In genomic region chr6:6610031-6610591, GRCh38 we compare ENCODE assay signal across 1 cellular context.
TF ChIP-seq lines count a peak whose summit lies in the region.

No MANE protein-coding gene starts in this region.

TF ChIP-seq in GM12878, 131 proteins besides CTCF, POLR2A, EP300 and RAD21 (continued from another document):
- TF ChIP-seq MLLT1 (IDR thresholded peaks at IDR 0.05), result no peak
- no peak for TF ChIP-seq E4F1 (IDR thresholded peaks at IDR 0.05; ENCODE audit: borderline replicate concordance, partially characterized antibody)
- TF ChIP-seq E2F8 (IDR thresholded peaks at IDR 0.05; ENCODE audit: low read depth, partially characterized antibody), result no peak
- TF ChIP-seq JUND (IDR thresholded peaks at IDR 0.05; ENCODE audit: low read depth, low read length), result no peak
- no peak for TF ChIP-seq HDGF (IDR thresholded peaks at IDR 0.05)
- TF ChIP-seq REST (IDR thresholded peaks at IDR 0.05; ENCODE audit: low read depth, low read length), result no peak
- TF ChIP-seq SUPT20H (IDR thresholded peaks at IDR 0.05; ENCODE audit: borderline replicate concordance, control insufficient read depth, low read depth, low read length), result no peak
- no peak for TF ChIP-seq NR2C1 (IDR thresholded peaks at IDR 0.05)
